8 cellular contexts compared by ENCODE assay signal in the genomic region with DNA sequence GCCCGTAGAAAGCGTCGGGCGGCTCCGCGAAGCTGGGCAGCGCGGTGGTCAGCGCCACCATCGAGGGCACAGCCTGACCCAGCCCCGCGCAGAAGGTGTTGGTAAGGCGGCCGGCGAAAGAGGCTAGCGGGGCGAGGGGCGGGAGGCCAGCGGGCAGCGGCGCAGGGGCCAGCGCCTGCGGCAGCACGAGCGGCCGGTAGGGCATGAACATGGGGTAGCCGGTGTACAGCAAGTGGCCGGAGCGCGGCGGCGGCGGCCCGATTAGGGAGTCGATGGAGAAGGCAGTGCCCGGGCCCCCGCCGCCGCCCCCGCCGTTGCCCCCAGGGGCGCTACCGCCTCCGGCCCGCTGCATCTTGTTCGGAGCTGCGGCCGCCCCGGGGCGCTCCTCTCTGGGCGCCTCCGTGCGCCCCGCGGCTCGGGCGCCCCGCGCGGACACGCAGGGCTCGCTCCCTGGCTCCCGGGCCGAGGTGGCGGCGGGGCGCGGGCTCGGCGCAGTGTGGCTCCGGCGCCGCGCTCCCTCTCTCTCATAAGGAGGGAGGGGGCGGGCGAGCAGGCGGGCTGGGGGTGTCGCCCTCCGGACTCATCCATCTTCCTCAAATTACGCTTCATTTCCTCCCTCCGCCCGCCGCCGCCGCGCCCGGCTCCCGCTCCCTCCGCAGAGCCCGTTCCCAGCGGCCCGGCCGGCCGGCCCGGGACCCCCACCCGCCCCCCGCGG. TPM values are rescaled to one million over a fixed set of nuclear protein-coding genes. Genes with fewer than 3 reads are reported as not detected.
A peak's percentile ranks its signal among the peaks of the same experiment; 100 is the strongest.
DNase-seq lines count a peak whose midpoint lies in the region; ATAC-seq and TF ChIP-seq lines count a peak whose summit lies in the region.

Gene GBX1, minus strand, starts transcription at position 498 of the 715 bp plus-strand sequence. Its CDS starts 146 bp downstream, at position 352.

- H3K27ac Mint-ChIP-seq in memory B cell, result no peak within 1 kb of the TSS

- H3K27me3 ChIP-seq in vagina, result peaks cover 17% of the 10 kb centered on the region

- TF ChIP-seq CTCF in choroid plexus epithelial cell (conservative IDR thresholded peaks at IDR 0.05; ENCODE audit: low read depth, low read length) (no peak), vagina (IDR thresholded peaks at IDR 0.05) (no peak)

- TF ChIP-seq POLR2A in vagina (IDR thresholded peaks at IDR 0.05), result no peak

- H3K27me3 Mint-ChIP-seq in memory B cell, result peaks cover 21% of the 10 kb centered on the region

- H3K4me1 ChIP-seq in vagina, result peaks cover 18% of the 10 kb centered on the region

- H3K9me3 ChIP-seq in vagina, result no peaks in the 10 kb centered on the region

- H3K27ac ChIP-seq in vagina, result no peak within 1 kb of the TSS

- peak within 1 kb of the TSS; percentile 81 for H3K4me3 Mint-ChIP-seq in memory B cell

- ATAC-seq in memory B cell (ENCODE audit: low read depth) (peak; percentile 61), GM19467 (IDR thresholded peaks at IDR 0.05; ENCODE audit: unreplicated experiment) (no peak), HG02798 (IDR thresholded peaks at IDR 0.05; ENCODE audit: poor library complexity, unreplicated experiment) (no peak)

- peak; percentile 49 for DNase-seq in Caki2 (ENCODE audit: low read depth)
- DNase-seq in NCI-H2227 (lab: John Stamatoyannopoulos, UW; ENCODE audit: unreplicated experiment), result peak; percentile 53
- no peak for DNase-seq in choroid plexus epithelial cell (ENCODE audit: low read depth)
- DNase-seq in memory B cell (ENCODE audit: low spot score in 2 of 2), result no peak
- no peak for DNase-seq in vagina (ENCODE audit: extremely low spot score in 2 of 2)
- no peak for DNase-seq in KBM-7

- H3K36me3 ChIP-seq in vagina, result no peaks in the 10 kb centered on the region

- intact Hi-C loops in vagina (cut with DNase I), result no loop called here

- peak within 1 kb of the TSS; percentile 30 for H3K4me3 ChIP-seq in choroid plexus epithelial cell (ENCODE audit: low read depth, low read length)
- H3K4me3 ChIP-seq in vagina, result peak within 1 kb of the TSS; percentile 38 to 49

- H3K4me1 Mint-ChIP-seq in memory B cell, result peaks cover 11% of the 10 kb centered on the region

- H3K36me3 Mint-ChIP-seq in memory B cell, result no peaks in the 10 kb centered on the region

- no peaks in the 10 kb centered on the region for H3K9me3 Mint-ChIP-seq in memory B cell

- in situ Hi-C loops in Caki2 (cut with HindIII; ENCODE audit: low pct_unique_long_range_greater_than_20kb, low sequenced_read_pairs) (no loop called here), KBM-7 (cut with MboI; ENCODE audit: low pct_unique_long_range_greater_than_20kb, low sequenced_read_pairs) (no loop called here)

RNA-seq across cellular contexts. Expression of gene GBX1, which starts in this region (rescaled TPM):
- total RNA-seq in Caki2 (2014; rRNA removed; shearing (Covaris generic); ENCODE audit: low replicate concordance), result not detected in 2 replicates
- not detected for total RNA-seq in vagina

Comparison
In these comparisons a context has a peak if more than half of its experiments do, and no peak if none do; other contexts are left out.
1. Peak in DNase-seq in Caki2; RNA of the gene not detected or under 1 TPM.